Comparison of ENCODE assay signal across 11 cellular contexts in the genomic region with DNA sequence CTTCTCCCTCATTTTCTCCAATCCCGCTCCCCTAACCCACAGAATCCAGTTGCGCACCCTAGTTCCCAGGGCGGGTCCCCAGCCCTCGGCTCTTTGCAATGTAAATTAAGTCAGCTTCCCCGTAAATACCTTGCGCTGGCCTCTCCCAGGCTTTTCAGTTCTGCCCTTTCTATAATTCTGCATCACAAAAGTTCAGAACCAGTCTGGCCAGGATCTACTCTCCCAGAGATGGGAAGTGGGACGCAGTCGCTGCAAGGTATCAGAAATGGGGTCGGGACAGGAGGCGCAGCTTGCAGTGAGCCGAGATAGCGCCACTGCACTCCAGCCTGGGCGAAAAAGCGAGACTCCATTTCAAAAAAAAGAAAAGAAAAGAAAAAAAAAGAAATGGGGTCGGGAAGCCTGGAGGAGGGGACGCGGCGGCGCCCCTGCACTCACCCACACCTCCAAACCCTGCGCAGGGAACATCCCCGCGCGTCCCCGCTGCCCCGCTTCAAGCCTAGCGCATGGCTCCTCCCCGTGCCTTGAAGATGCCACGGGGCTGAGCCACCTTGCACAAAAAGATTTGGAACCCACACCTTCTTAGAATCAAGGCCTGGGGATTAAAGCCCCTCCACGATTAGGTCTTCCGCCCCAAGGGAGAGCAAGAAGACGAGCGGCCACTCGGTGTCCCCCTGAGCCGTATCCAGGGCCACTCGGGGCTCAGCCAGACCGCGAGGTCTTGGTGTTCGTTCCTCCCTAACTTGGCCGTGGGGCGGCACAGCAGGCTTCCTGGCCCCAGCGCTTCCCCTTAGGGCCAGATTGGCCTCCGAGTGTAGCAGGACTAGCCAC. TPM values are rescaled to one million over a fixed set of nuclear protein-coding genes. Genes with fewer than 3 reads are reported as not detected.
A peak's percentile ranks its signal among the peaks of the same experiment; 100 is the strongest.
DNase-seq lines count a peak whose midpoint lies in the region; TF ChIP-seq lines count a peak whose summit lies in the region.
"Had no signal": no experiment of that assay in that cellular context is flagged by ENCODE, and none has a peak within 500 bp of the region (broad histone marks: within the 10 kb centered on the region; RNA-seq: fewer than 3 reads in every experiment).

No MANE protein-coding gene starts in this region.

- H3K36me3 ChIP-seq in spleen: no peaks in the 10 kb centered on the region
- H3K36me3 ChIP-seq in Peyer's patch: no peaks in the 10 kb centered on the region
- H3K36me3 ChIP-seq in A673 (ENCODE audit: insufficient read depth, low read length, poor library complexity, severe bottlenecking): no peaks in the 10 kb centered on the region

- H3K4me1 ChIP-seq in spleen (peaks cover 0 to 19% (median 13%) of the 10 kb centered on the region in 6 donors), Peyer's patch (peaks cover 0 to 9% (median 3%) of the 10 kb centered on the region in 4 donors), A673 (ENCODE audit: insufficient read depth, low read length, poor library complexity, severe bottlenecking) (no peaks in the 10 kb centered on the region)

- WGBS in spleen, 5 donors: 3 to 7% (median 5%) methylated on average over 38 to 42 of the region's 42 CpGs

- TF ChIP-seq CTCF in spleen (IDR thresholded peaks at IDR 0.05 in 8 of 11, conservative IDR thresholded peaks at IDR 0.05 in 3 of 11): no peak
- no peak for TF ChIP-seq CTCF in Peyer's patch (IDR thresholded peaks at IDR 0.05)
- no peak for TF ChIP-seq CTCF in A673 (conservative IDR thresholded peaks at IDR 0.05; ENCODE audit: low read depth, low read length)

- POLR2A ChIA-PET in A673 (lab: Charles Lee; ENCODE audit: low non-redundant PET): no interaction called here

- CTCF ChIA-PET in A673 (lab: Charles Lee): no interaction called here

- H3K4me3 ChIP-seq in spleen (peak overlapping the region; percentile 12 to 62 (median 23)), Peyer's patch (no peak overlapping the region), A673 (ENCODE audit: low read depth, low read length, poor library complexity, severe bottlenecking) (no peak overlapping the region)

- TF ChIP-seq POLR2A in spleen (IDR thresholded peaks at IDR 0.05): no peak
- TF ChIP-seq POLR2A in Peyer's patch (IDR thresholded peaks at IDR 0.05): no peak

- intact Hi-C loops in spleen (cut with DNase I; ENCODE audit: low total_unique reads): no loop called here
- intact Hi-C loops in A673 (cut with micrococcal nuclease; ENCODE audit: unreplicated experiment): no loop called here

- DNase-seq in DMS53 (lab: John Stamatoyannopoulos, UW) (peak; percentile 36), DMS53 treated with DMSO at 0.1 percent for 48 hours (lab: John Stamatoyannopoulos, UW; ENCODE audit: unreplicated experiment) (no peak), iPS DF 19.7 (ENCODE audit: low read depth, low spot score) (peak; percentile 90), spleen (peak; percentile 75), Peyer's patch (no peak), A673 (ENCODE audit: low spot score) (no peak), glomerular visceral epithelial cell (ENCODE audit: extremely low spot score) (no peak)
- peak; percentile 40 to 42 for DNase-seq in activated T-cell treated with anti-CD3 and anti-CD28 coated beads, Interleukin-2, amount 50 U/mL, for 48 hours
- DNase-seq: cerebellar nuclear complex, NCI-H1436 treated with DMSO at 0.1 percent for 48 hours had no signal

- H3K9me3 ChIP-seq in spleen: no peaks in the 10 kb centered on the region
- H3K9me3 ChIP-seq in Peyer's patch: peaks cover 0 to 4% (median 0%) of the 10 kb centered on the region in 4 donors
- no peaks in the 10 kb centered on the region for H3K9me3 ChIP-seq in A673 (ENCODE audit: low read depth, low read length, poor library complexity, severe bottlenecking)

- no TSS peak for BruUV-seq in A673 (replicated peaks; lab: Mats Ljungman, UMichigan)

- H3K27me3 ChIP-seq in spleen (replicated peaks in 1 of 7): peaks cover 0 to 53% (median 18%) of the 10 kb centered on the region in 7 donors
- H3K27me3 ChIP-seq in Peyer's patch: no peaks in the 10 kb centered on the region
- peaks cover 32% of the 10 kb centered on the region for H3K27me3 ChIP-seq in A673 (replicated peaks; ENCODE audit: insufficient read depth, low read depth, low read length, poor library complexity)

- H3K27ac ChIP-seq in spleen: no peak overlapping the region
- no peak overlapping the region for H3K27ac ChIP-seq in Peyer's patch
- no peak overlapping the region for H3K27ac ChIP-seq in A673 (ENCODE audit: low read depth, low read length, poor library complexity, severe bottlenecking)

RNA-seq across cellular contexts. Expression of a gene that starts 27.2 kb away (rescaled TPM):
- not detected for total RNA-seq in spleen
- not detected for polyA plus RNA-seq in spleen
- total RNA-seq in Peyer's patch: 10 to 100 TPM; 37.0 to 76.7 (median 54.1) TPM
- not detected in 2 replicates for total RNA-seq in A673 (2021)
- total RNA-seq: A172 had no signal

RNA-seq across cellular contexts. Expression of a gene that starts 39.2 kb away (rescaled TPM):
- total RNA-seq in spleen: 10 to 100 TPM; 46.7 to 77.2 (median 56.8) TPM
- polyA plus RNA-seq in spleen: 10 to 100 TPM in 1 of 3 donors, 1 to 10 TPM in 2; 6.4 to 16.5 (median 8.4) TPM
- total RNA-seq in Peyer's patch: 100 to 1,000 TPM in 3 of 4 donors, 10 to 100 TPM in 1; 28.9 to 138 (median 110) TPM
- 2.3 and 4.1 TPM in 2 replicates for total RNA-seq in A673 (2021)

RNA-seq across cellular contexts. Expression of a gene that starts 57.0 kb away (rescaled TPM):
- total RNA-seq in spleen (10 to 100 TPM; 24.3 to 31.9 (median 29.7) TPM), Peyer's patch (100 to 1,000 TPM in 1 of 4 donors, 10 to 100 TPM in 3; 33.0 to 152 (median 78.8) TPM), A673 (2021) (1.2 and 1.3 TPM in 2 replicates)
- 100 to 1,000 TPM in 1 of 3 donors, 10 to 100 TPM in 2; 87.6 to 141 (median 94.2) TPM for polyA plus RNA-seq in spleen
- total RNA-seq: A172 had no signal

Comparison
In these comparisons a context has a peak if more than half of its experiments do, and no peak if none do; other contexts are left out.
1. DNase-seq: peak in DMS53 (single experiment), activated T-cell treated with anti-CD3 and anti-CD28 coated beads, Interleukin-2, amount 50 U/mL, for 48 hours (2 of 2), iPS DF 19.7 (single experiment) and spleen (single experiment); none in DMS53 treated with DMSO at 0.1 percent for 48 hours (single experiment), Peyer's patch (0 of 3), A673 (single experiment) and glomerular visceral epithelial cell (single experiment).
2. H3K4me3 ChIP-seq: peak in spleen (8 of 8); none in Peyer's patch (0 of 4) and A673 (single experiment).
3. RNA of a gene that starts 27.2 kb away (total RNA-seq): 37.0 to 76.7 TPM in Peyer's patch; not detected in spleen and not detected in A673; every median in the first group is over 10 times any median in the second.
4. RNA of a gene that starts 57.0 kb away (total RNA-seq): 33.0 to 152 TPM in Peyer's patch and 24.3 to 31.9 TPM in spleen; 1.2 to 1.3 TPM in A673; every median in the first group is over 10 times any median in the second.